Comparison of ENCODE assay signal across 1 cellular context in genomic region chr21:32613436-32614043, GRCh38.
TF ChIP-seq lines count a peak whose summit lies in the region.

No MANE protein-coding gene starts in this region.

TF ChIP-seq in K562, 482 proteins besides CTCF, POLR2A, EP300 and RAD21 (continued from another document):
- TF ChIP-seq GATAD2A (IDR thresholded peaks at IDR 0.05): 0 out of 2 replicates have a peak, but pooled peaks have one; percentile 60
- TF ChIP-seq NCOR1 (IDR thresholded peaks at IDR 0.05): peak; percentile 59
- TF ChIP-seq ZNF766 (CRISPR knock-in tag; conservative IDR thresholded peaks at IDR 0.05): 0 out of 2 replicates have a peak, but pooled peaks have one; percentile 31
- TF ChIP-seq MAZ (CRISPR knock-in tag; conservative IDR thresholded peaks at IDR 0.05 in 1 of 2, IDR thresholded peaks at IDR 0.05 in 1 of 2): peak in 1 of 2 experiments; percentile 33; a peak in 1 of 4 replicates
- TF ChIP-seq ZBTB8A (IDR thresholded peaks at IDR 0.05; ENCODE audit: partially characterized antibody): no peak
- 0 out of 2 replicates have a peak, but pooled peaks have one; percentile 34 for TF ChIP-seq FOXJ2 (tag; IDR thresholded peaks at IDR 0.05)
- TF ChIP-seq ATF7 (IDR thresholded peaks at IDR 0.05): peak; percentile 42; the same call in 1 of the 2 replicates
- peak; percentile 46; the same call in 1 of the 2 replicates for TF ChIP-seq TCF3 (CRISPR knock-in tag; IDR thresholded peaks at IDR 0.05)
- no peak for TF ChIP-seq SP1 (CRISPR knock-in tag; IDR thresholded peaks at IDR 0.05)
- TF ChIP-seq CHD2 (IDR thresholded peaks at IDR 0.05; ENCODE audit: low read depth, low read length): no peak
- 0 out of 2 replicates have a peak, but pooled peaks have one; percentile 9 for TF ChIP-seq KLF16 (IDR thresholded peaks at IDR 0.05)
- no peak for TF ChIP-seq NEUROD1 (IDR thresholded peaks at IDR 0.05; ENCODE audit: borderline replicate concordance, low read depth, low read length, partially characterized antibody)
- peak; percentile 41; the same call in 1 of the 2 replicates for TF ChIP-seq TRIM25 (IDR thresholded peaks at IDR 0.05; ENCODE audit: borderline replicate concordance)
- TF ChIP-seq TEAD4 (IDR thresholded peaks at IDR 0.05; ENCODE audit: low read length): no peak; the same call in 1 of the 2 replicates
- no peak for TF ChIP-seq TEAD4 (CRISPR knock-in tag; IDR thresholded peaks at IDR 0.05; ENCODE audit: borderline replicate concordance)
- no peak for TF ChIP-seq POLR2B (IDR thresholded peaks at IDR 0.05; ENCODE audit: low read depth, partially characterized antibody)
- no peak for TF ChIP-seq NFE2 (IDR thresholded peaks at IDR 0.05; ENCODE audit: low read depth)
- no peak for TF ChIP-seq ZNF146 (CRISPR knock-in tag; IDR thresholded peaks at IDR 0.05; ENCODE audit: unreplicated experiment)
- TF ChIP-seq CBFA2T3 (IDR thresholded peaks at IDR 0.05): peak; percentile 60
- TF ChIP-seq ZBTB2 (IDR thresholded peaks at IDR 0.05): 0 out of 2 replicates have a peak, but pooled peaks have one; percentile 32
- no peak for TF ChIP-seq RBM22 (IDR thresholded peaks at IDR 0.05; ENCODE audit: low read depth, low read length, poor library complexity, severe bottlenecking)
- peak; percentile 43 for TF ChIP-seq DPF2 (IDR thresholded peaks at IDR 0.05)
- TF ChIP-seq FOSL1 (tag; conservative IDR thresholded peaks at IDR 0.05): peak; percentile 45; the same call in 1 of the 2 replicates
- peak; percentile 85 for TF ChIP-seq VEZF1 (CRISPR knock-in tag; IDR thresholded peaks at IDR 0.05)
- no peak for TF ChIP-seq ZNF740 (CRISPR knock-in tag; IDR thresholded peaks at IDR 0.05)
- TF ChIP-seq ZNF740 (tag; IDR thresholded peaks at IDR 0.05): peak in 1 of 2 experiments; percentile 74; a peak in 1 of 4 replicates
- TF ChIP-seq KDM1A (IDR thresholded peaks at IDR 0.05): peak; percentile 21 to 45; a peak in 2 of 4 replicates
- TF ChIP-seq MEF2A (IDR thresholded peaks at IDR 0.05; ENCODE audit: control insufficient read depth, low read depth, low read length): no peak
- peak; percentile 24; the same call in 1 of the 2 replicates for TF ChIP-seq SMARCE1 (IDR thresholded peaks at IDR 0.05)
- TF ChIP-seq ZNF263 (CRISPR knock-in tag; IDR thresholded peaks at IDR 0.05; ENCODE audit: borderline replicate concordance): no peak
- no peak for TF ChIP-seq ZNF184 (CRISPR knock-in tag; IDR thresholded peaks at IDR 0.05)
- TF ChIP-seq ARID3A (IDR thresholded peaks at IDR 0.05; ENCODE audit: borderline replicate concordance, low read depth, low read length): 0 out of 2 replicates have a peak, but pooled peaks have one; percentile 39
- TF ChIP-seq, protein P1, sequence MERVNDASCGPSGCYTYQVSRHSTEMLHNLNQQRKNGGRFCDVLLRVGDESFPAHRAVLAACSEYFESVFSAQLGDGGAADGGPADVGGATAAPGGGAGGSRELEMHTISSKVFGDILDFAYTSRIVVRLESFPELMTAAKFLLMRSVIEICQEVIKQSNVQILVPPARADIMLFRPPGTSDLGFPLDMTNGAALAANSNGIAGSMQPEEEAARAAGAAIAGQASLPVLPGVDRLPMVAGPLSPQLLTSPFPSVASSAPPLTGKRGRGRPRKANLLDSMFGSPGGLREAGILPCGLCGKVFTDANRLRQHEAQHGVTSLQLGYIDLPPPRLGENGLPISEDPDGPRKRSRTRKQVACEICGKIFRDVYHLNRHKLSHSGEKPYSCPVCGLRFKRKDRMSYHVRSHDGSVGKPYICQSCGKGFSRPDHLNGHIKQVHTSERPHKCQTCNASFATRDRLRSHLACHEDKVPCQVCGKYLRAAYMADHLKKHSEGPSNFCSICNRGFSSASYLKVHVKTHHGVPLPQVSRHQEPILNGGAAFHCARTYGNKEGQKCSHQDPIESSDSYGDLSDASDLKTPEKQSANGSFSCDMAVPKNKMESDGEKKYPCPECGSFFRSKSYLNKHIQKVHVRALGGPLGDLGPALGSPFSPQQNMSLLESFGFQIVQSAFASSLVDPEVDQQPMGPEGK (CRISPR knock-in tag; IDR thresholded peaks at IDR 0.05; ENCODE audit: borderline replicate concordance): no peak
- TF ChIP-seq ELF1 (tag; IDR thresholded peaks at IDR 0.05): no peak
- TF ChIP-seq LCOR (CRISPR knock-in tag; IDR thresholded peaks at IDR 0.05): no peak
- peak; percentile 29; the same call in 1 of the 2 replicates for TF ChIP-seq EGR1 (conservative IDR thresholded peaks at IDR 0.05)
- TF ChIP-seq RFX1 (IDR thresholded peaks at IDR 0.05): peak; percentile 30; the same call in 1 of the 2 replicates
- no peak for TF ChIP-seq SMAD1 (IDR thresholded peaks at IDR 0.05; ENCODE audit: low read depth, low read length, partially characterized antibody)
- TF ChIP-seq JUND (IDR thresholded peaks at IDR 0.05; ENCODE audit: borderline replicate concordance, low read depth, low read length): peak; percentile 50
- TF ChIP-seq JUND (tag; IDR thresholded peaks at IDR 0.05; ENCODE audit: borderline replicate concordance, low read depth, low read length): 0 out of 3 replicates have a peak, but pooled peaks have one; percentile 15
- TF ChIP-seq HIVEP1 (CRISPR knock-in tag; IDR thresholded peaks at IDR 0.05): no peak
- no peak for TF ChIP-seq SREBF2 (CRISPR knock-in tag; IDR thresholded peaks at IDR 0.05)
- peak; percentile 71 for TF ChIP-seq ARID1B (IDR thresholded peaks at IDR 0.05)
- TF ChIP-seq SRF (CRISPR knock-in tag; IDR thresholded peaks at IDR 0.05): 0 out of 4 replicates have a peak, but pooled peaks of 1 of the 2 experiments have one; percentile 43
- peak; percentile 68 for TF ChIP-seq SMARCA4 (IDR thresholded peaks at IDR 0.05)
- TF ChIP-seq FOXK2 (conservative IDR thresholded peaks at IDR 0.05 in 1 of 2, IDR thresholded peaks at IDR 0.05 in 1 of 2; ENCODE audit: low read depth in 2 of 2): peak; percentile 36 to 48; a peak in 1 of 4 replicates
- TF ChIP-seq, protein P2, sequence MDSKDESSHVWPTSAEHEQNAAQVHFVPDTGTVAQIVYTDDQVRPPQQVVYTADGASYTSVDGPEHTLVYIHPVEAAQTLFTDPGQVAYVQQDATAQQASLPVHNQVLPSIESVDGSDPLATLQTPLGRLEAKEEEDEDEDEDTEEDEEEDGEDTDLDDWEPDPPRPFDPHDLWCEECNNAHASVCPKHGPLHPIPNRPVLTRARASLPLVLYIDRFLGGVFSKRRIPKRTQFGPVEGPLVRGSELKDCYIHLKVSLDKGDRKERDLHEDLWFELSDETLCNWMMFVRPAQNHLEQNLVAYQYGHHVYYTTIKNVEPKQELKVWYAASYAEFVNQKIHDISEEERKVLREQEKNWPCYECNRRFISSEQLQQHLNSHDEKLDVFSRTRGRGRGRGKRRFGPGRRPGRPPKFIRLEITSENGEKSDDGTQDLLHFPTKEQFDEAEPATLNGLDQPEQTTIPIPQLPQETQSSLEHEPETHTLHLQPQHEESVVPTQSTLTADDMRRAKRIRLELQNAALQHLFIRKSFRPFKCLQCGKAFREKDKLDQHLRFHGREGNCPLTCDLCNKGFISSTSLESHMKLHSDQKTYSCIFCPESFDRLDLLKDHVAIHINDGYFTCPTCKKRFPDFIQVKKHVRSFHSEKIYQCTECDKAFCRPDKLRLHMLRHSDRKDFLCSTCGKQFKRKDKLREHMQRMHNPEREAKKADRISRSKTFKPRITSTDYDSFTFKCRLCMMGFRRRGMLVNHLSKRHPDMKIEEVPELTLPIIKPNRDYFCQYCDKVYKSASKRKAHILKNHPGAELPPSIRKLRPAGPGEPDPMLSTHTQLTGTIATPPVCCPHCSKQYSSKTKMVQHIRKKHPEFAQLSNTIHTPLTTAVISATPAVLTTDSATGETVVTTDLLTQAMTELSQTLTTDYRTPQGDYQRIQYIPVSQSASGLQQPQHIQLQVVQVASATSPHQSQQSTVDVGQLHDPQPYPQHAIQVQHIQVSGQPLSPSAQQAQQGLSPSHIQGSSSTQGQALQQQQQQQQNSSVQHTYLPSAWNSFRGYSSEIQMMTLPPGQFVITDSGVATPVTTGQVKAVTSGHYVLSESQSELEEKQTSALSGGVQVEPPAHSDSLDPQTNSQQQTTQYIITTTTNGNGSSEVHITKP (IDR thresholded peaks at IDR 0.05; ENCODE audit: partially characterized antibody): peak; percentile 91
- 0 out of 2 replicates have a peak, but pooled peaks have one; percentile 18 for TF ChIP-seq MBD2 (IDR thresholded peaks at IDR 0.05; ENCODE audit: borderline replicate concordance, low read depth)
- TF ChIP-seq ZNF76 (CRISPR knock-in tag; IDR thresholded peaks at IDR 0.05; ENCODE audit: borderline replicate concordance): no peak
- no peak for TF ChIP-seq CSDE1 (IDR thresholded peaks at IDR 0.05)
